9 cellular contexts compared by ENCODE assay signal in the genomic region with DNA sequence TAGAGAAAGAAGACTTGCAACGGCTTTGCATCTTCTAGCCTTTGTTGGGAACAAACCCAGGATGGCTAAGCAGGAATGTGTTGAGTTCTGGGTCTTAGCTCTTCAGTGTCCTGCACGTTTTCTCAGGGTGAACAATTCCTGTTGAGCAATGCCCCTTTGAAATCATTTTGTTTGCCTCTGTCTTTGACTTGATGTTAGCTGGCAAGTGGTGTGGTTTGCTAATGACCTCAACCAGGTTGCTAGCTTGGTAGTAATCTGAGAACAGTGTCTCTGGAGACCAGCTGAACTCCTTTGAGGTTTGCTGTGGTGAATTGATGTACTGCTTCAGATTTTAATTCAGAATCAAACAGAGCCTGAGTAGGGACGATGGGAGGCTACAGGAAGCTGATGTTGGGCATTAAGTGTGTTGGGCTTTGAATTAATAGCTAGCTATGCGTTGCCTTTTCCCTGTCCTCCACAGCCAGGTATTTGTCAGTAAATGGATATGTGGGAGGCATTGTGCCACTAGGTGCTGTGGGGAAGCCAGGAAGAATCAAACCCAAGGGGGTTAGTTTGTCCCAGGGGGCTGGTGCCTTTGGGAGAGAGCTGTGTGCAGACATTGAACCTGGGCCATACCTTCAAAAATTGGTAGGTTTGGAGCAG.
DNase-seq lines count a peak whose midpoint lies in the region; ATAC-seq and FAIRE-seq lines count a peak whose summit lies in the region.
"Had no signal": no experiment of that assay in that cellular context is flagged by ENCODE, and none has a peak within 500 bp of the region (broad histone marks: within the 10 kb centered on the region; RNA-seq: fewer than 3 reads in every experiment).

No MANE protein-coding gene starts in this region.

- no peak for ATAC-seq in HG02763 (IDR thresholded peaks at IDR 0.05; ENCODE audit: unreplicated experiment)

- H3K9me3 Mint-ChIP-seq in activated T-cell treated with anti-CD3 and anti-CD28 coated beads, Interleukin-2, amount 50 U/mL, for 24 hours: no peaks in the 10 kb centered on the region

- H3K27ac Mint-ChIP-seq in activated T-cell treated with anti-CD3 and anti-CD28 coated beads, Interleukin-2, amount 50 U/mL, for 24 hours: no peak overlapping the region

- no peak for FAIRE-seq in urothelium cell line (lab: Jason Lieb, UNC)

- peaks cover 7% of the 10 kb centered on the region for H3K4me1 Mint-ChIP-seq in activated T-cell treated with anti-CD3 and anti-CD28 coated beads, Interleukin-2, amount 50 U/mL, for 24 hours (ENCODE audit: low read depth)

- H3K4me3 Mint-ChIP-seq in activated T-cell treated with anti-CD3 and anti-CD28 coated beads, Interleukin-2, amount 50 U/mL, for 24 hours: no peak overlapping the region

- H3K36me3 Mint-ChIP-seq in activated T-cell treated with anti-CD3 and anti-CD28 coated beads, Interleukin-2, amount 50 U/mL, for 24 hours (ENCODE audit: low read depth): no peaks in the 10 kb centered on the region

- peak; percentile 28 for DNase-seq in NCI-H82 (lab: John Stamatoyannopoulos, UW)
- no peak for DNase-seq in NCI-H82 treated with DMSO at 0.1 percent for 48 hours (lab: John Stamatoyannopoulos, UW; ENCODE audit: unreplicated experiment)
- peak; percentile 77 for DNase-seq in NCI-H2171 (lab: John Stamatoyannopoulos, UW)
- DNase-seq in fibroblast of peridontal ligament (ENCODE audit: extremely low read depth): peak; percentile 78
- peak; percentile 48 for DNase-seq in urothelium cell line (ENCODE audit: low spot score)
- no peak for DNase-seq in CD1c-positive myeloid dendritic cell (ENCODE audit: extremely low spot score)
- no peak for DNase-seq in activated T-cell treated with anti-CD3 and anti-CD28 coated beads, Interleukin-2, amount 50 U/mL, for 24 hours
- DNase-seq: stimulated activated naive CD4-positive, alpha-beta T cell had no signal

- peaks cover 6% of the 10 kb centered on the region for H3K27me3 Mint-ChIP-seq in activated T-cell treated with anti-CD3 and anti-CD28 coated beads, Interleukin-2, amount 50 U/mL, for 24 hours

Comparison
In these comparisons a context has a peak if more than half of its experiments do, and no peak if none do; other contexts are left out.
1. DNase-seq: peak in NCI-H82 (single experiment), NCI-H2171 (single experiment), fibroblast of peridontal ligament (single experiment) and urothelium cell line (single experiment); none in NCI-H82 treated with DMSO at 0.1 percent for 48 hours (single experiment), CD1c-positive myeloid dendritic cell (single experiment) and activated T-cell treated with anti-CD3 and anti-CD28 coated beads, Interleukin-2, amount 50 U/mL, for 24 hours (single experiment).